In genomic region chr3:195032955-195033354, GRCh38 we compare ENCODE assay signal across 13 cellular contexts.
DNase-seq lines count a peak whose midpoint lies in the region; ATAC-seq and TF ChIP-seq lines count a peak whose summit lies in the region.
"Had no signal": no experiment of that assay in that cellular context is flagged by ENCODE, and none has a peak within 500 bp of the region (broad histone marks: within the 10 kb centered on the region; RNA-seq: fewer than 3 reads in every experiment).

No MANE protein-coding gene starts in this region.

- 89 to 100% methylated on average over 3 to 10 of the region's 10 CpGs for WGBS in endodermal cell (ENCODE audit: insufficient coverage in 1 of 2, insufficient read length in 1 of 2), 2 experiments

- H3K4me1 Mint-ChIP-seq in endodermal cell (peaks cover 38% of the 10 kb centered on the region), progenitor cell of endocrine pancreas (ENCODE audit: low read depth) (peaks cover 43% of the 10 kb centered on the region)

- H3K4me1 ChIP-seq in endodermal cell (ENCODE audit: control insufficient read depth, insufficient read depth, low read length): peaks cover 13% of the 10 kb centered on the region
- H3K4me1 ChIP-seq: HAP-1 had no signal

- H3K27ac ChIP-seq in endodermal cell (ENCODE audit: low read depth, low read length): no peak overlapping the region

- H3K9me3 ChIP-seq in endodermal cell (ENCODE audit: control insufficient read depth, low read length): no peaks in the 10 kb centered on the region
- H3K9me3 ChIP-seq: HAP-1 had no signal

- H3K27ac Mint-ChIP-seq in endodermal cell (no peak overlapping the region), progenitor cell of endocrine pancreas (peak overlapping the region; percentile 77)

- no peak overlapping the region for H3K9ac ChIP-seq in endodermal cell (ENCODE audit: extremely low read depth, low read length, poor library complexity, severe bottlenecking)

- TF ChIP-seq CTCF in endodermal cell (conservative IDR thresholded peaks at IDR 0.05) (no peak), progenitor cell of endocrine pancreas (IDR thresholded peaks at IDR 0.05; ENCODE audit: unreplicated experiment) (no peak), GM20000 (IDR thresholded peaks at IDR 0.05; ENCODE audit: extremely low read depth, missing control alignments) (no peak)

- ATAC-seq in GM19328 (IDR thresholded peaks at IDR 0.05; ENCODE audit: unreplicated experiment): no peak

- peaks cover 6% of the 10 kb centered on the region for H3K9me3 Mint-ChIP-seq in endodermal cell
- peaks cover 4% of the 10 kb centered on the region for H3K9me3 Mint-ChIP-seq in progenitor cell of endocrine pancreas (ENCODE audit: low read depth)

- H3K27me3 ChIP-seq in endodermal cell (ENCODE audit: control insufficient read depth, insufficient read depth, low read length, poor library complexity, severe bottlenecking): no peaks in the 10 kb centered on the region

- H3K4me3 Mint-ChIP-seq in endodermal cell (no peak overlapping the region), progenitor cell of endocrine pancreas (ENCODE audit: low read depth) (no peak overlapping the region)

- H3K27me3 Mint-ChIP-seq in endodermal cell (ENCODE audit: insufficient read depth) (peaks cover 12% of the 10 kb centered on the region), progenitor cell of endocrine pancreas (peaks cover 3% of the 10 kb centered on the region)

- DNase-seq in NCI-H748 (lab: John Stamatoyannopoulos, UW; ENCODE audit: unreplicated experiment) (peak; percentile 64), NCI-H748 treated with DMSO at 0.1 percent for 48 hours (lab: John Stamatoyannopoulos, UW) (no peak), NCI-H510A treated with DMSO at 0.1 percent for 48 hours (lab: John Stamatoyannopoulos, UW) (peak; percentile 84), endodermal cell (peak; percentile 40), progenitor cell of endocrine pancreas (ENCODE audit: low spot score, unreplicated experiment) (no peak), GM20000 (ENCODE audit: low spot score) (no peak)
- DNase-seq in stimulated activated CD4-positive, alpha-beta T cell treated with anti-CD3 and anti-CD28 coated beads, Interleukin-4, amount 100 ng/mL, for 4 hours: no peak
- DNase-seq: MV-4-11, NCI-H1417 treated with DMSO at 0.1 percent for 48 hours, NCI-H2081 treated with DMSO at 0.1 percent for 48 hours, NCI-H226 had no signal

- H3K36me3 Mint-ChIP-seq in endodermal cell (ENCODE audit: low read depth) (no peaks in the 10 kb centered on the region), progenitor cell of endocrine pancreas (ENCODE audit: insufficient read depth) (no peaks in the 10 kb centered on the region)

- no peak overlapping the region for H3K4me3 ChIP-seq in endodermal cell (ENCODE audit: low read length)
- H3K4me3 ChIP-seq: HAP-1 had no signal

- H3K36me3 ChIP-seq in endodermal cell (ENCODE audit: control insufficient read depth, insufficient read depth, low read length): no peaks in the 10 kb centered on the region
- H3K36me3 ChIP-seq: HAP-1 had no signal

Comparison
In these comparisons a context has a peak if more than half of its experiments do, and no peak if none do; other contexts are left out.
1. DNase-seq: peak in NCI-H748 (single experiment), NCI-H510A treated with DMSO at 0.1 percent for 48 hours (single experiment) and endodermal cell (single experiment); none in NCI-H748 treated with DMSO at 0.1 percent for 48 hours (single experiment), progenitor cell of endocrine pancreas (single experiment), GM20000 (single experiment) and stimulated activated CD4-positive, alpha-beta T cell treated with anti-CD3 and anti-CD28 coated beads, Interleukin-4, amount 100 ng/mL, for 4 hours (0 of 2).